Comparison of ENCODE assay signal across 8 cellular contexts in the genomic region with DNA sequence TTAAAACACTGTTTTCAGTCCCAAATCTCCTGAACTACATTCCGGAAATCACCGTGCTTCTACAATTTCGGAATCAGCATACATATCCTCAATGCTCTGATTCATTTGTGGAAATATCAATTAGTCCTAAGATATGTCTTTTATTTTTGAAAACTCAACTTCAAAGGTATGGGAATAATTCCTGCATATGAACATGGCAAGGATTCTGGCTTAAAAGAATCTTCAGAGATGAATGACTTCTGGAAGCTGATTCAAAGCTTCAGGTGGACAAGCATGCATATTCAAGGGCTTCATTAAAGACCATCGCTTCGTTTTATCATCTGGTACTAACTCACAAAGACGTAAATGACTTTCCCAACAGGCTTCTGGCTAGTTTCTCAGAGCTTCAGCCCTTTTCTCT.
"Had no signal": no experiment of that assay in that cellular context is flagged by ENCODE, and none has a peak within 500 bp of the region (broad histone marks: within the 10 kb centered on the region; RNA-seq: fewer than 3 reads in every experiment).

No MANE protein-coding gene starts in this region.

- ATAC-seq: GM12878 had no signal

- H3K4me3 ChIP-seq: GM12878 had no signal

- DNase-seq: GDM1, GF-D8 had no signal

- FAIRE-seq: G401.6, GM12878, GM12891, GM12892, GM18507, GM19239 had no signal
